In the genomic region with DNA sequence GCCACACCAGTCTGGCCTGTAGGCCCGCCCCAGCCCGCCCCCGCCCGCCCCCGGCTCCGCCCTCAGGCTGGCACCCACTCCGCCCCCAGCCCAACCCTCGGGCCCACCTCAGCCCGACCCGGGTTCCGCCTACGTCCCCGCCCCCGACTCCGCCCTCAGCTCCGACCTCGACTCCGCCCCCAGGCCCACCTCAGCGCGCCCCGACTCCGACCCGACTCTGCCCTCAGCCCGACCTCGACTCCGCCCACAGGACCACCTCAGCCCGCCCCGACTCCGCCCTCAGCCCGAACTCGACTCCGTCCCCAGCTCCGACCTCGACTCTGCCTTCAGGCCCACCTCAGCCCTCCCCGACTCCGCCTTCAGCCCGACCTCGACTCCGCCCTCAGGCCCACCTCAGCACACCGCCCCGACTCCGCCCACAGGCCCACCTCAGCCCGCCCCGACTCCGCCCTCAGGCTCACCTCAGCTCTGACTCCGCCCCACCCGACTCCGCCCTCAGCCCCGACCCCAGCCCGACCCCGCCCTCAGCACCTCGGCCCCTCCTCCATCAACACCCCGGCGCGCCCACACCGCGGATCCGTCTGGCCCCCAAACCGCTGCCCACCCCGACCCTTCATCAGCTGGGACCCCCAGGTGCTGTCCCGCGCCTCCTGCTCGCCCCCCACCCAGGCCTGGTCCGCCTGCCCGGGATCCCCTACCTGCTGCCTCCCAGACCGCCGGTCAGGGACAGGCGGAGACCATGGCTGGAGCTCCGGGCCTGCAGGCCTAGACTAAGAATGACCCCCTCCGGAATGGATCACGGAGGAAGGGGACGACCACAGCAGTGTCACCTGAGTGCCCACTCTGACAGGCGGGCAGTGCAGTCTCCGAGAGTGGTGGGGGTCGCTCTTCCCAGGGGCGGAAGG, we compare ENCODE assay signal across 8 cellular contexts. TPM values are rescaled to one million over a fixed set of nuclear protein-coding genes. Genes with fewer than 3 reads are reported as not detected.
DNase-seq lines count a peak whose midpoint lies in the region; ATAC-seq and TF ChIP-seq lines count a peak whose summit lies in the region.

A gene (minus strand): TSS at position 13 of the 905 bp plus-strand sequence. CDS start 315 bp downstream, outside the sequence.

- peak within 1 kb of the TSS; percentile 82 for H3K27ac Mint-ChIP-seq in MCF 10A (ENCODE audit: low read depth, unreplicated experiment)

- TF ChIP-seq CTCF in WERI-Rb-1 (IDR thresholded peaks at IDR 0.05; ENCODE audit: low read depth, low read length) (no peak), MCF 10A (IDR thresholded peaks at IDR 0.05; ENCODE audit: unreplicated experiment) (no peak), gastrocnemius medialis (IDR thresholded peaks at IDR 0.05 in 4 of 5, conservative IDR thresholded peaks at IDR 0.05 in 1 of 5) (no peak)

- H3K4me3 Mint-ChIP-seq in MCF 10A (ENCODE audit: unreplicated experiment), result peak within 1 kb of the TSS; percentile 77

- peak; percentile 51 for ATAC-seq in HG02642 (IDR thresholded peaks at IDR 0.05; ENCODE audit: poor library complexity, unreplicated experiment)
- peak; percentile 67 to 69 for ATAC-seq in gastrocnemius medialis

- BruUV-seq in MCF 10A (replicated peaks; lab: Mats Ljungman, UMichigan), result no TSS peak

- no CpG with 5 or more reads among the region's 76 CpGs for WGBS in iPS DF 6.9 (ENCODE audit: insufficient coverage, insufficient read length)

- in situ Hi-C loops in gastrocnemius medialis (cut with MboI; ENCODE audit: low sequenced_read_pairs in 4 of 4), result no loop called here

- no peaks in the 10 kb centered on the region for H3K9me3 ChIP-seq in WERI-Rb-1 (ENCODE audit: severe bottlenecking)
- no peaks in the 10 kb centered on the region for H3K9me3 ChIP-seq in iPS DF 6.9 (ENCODE audit: control insufficient read depth, insufficient read depth, low read length)
- no peaks in the 10 kb centered on the region for H3K9me3 ChIP-seq in gastrocnemius medialis

- intact Hi-C loops in MCF 10A (cut with micrococcal nuclease) (loop anchor here (2.0 to 5.0 kb wide), 2 partner anchors 69 to 125 kb away; a partner anchor contains a TSS), gastrocnemius medialis (cut with DNase I; ENCODE audit: low total_unique reads) (loop anchor here (2.0 to 5.0 kb wide), 2 partner anchors 127 to 195 kb away; a partner anchor contains a TSS)

- H3K27me3 Mint-ChIP-seq in MCF 10A (ENCODE audit: insufficient read depth, unreplicated experiment), result no peaks in the 10 kb centered on the region

- H3K4me1 ChIP-seq in iPS DF 6.9 (ENCODE audit: control insufficient read depth, insufficient read depth, low read length) (peaks cover 4% of the 10 kb centered on the region; the same call in 1 of the 2 replicates), gastrocnemius medialis (peaks cover 15 to 19% of the 10 kb centered on the region in 2 donors)

- H3K36me3 Mint-ChIP-seq in MCF 10A (ENCODE audit: insufficient read depth, unreplicated experiment), result peaks cover 26% of the 10 kb centered on the region

- no peaks in the 10 kb centered on the region for H3K9me3 Mint-ChIP-seq in MCF 10A (ENCODE audit: unreplicated experiment)

- H3K36me3 ChIP-seq in WERI-Rb-1 (no peaks in the 10 kb centered on the region; the same call in 1 of the 2 replicates), iPS DF 6.9 (ENCODE audit: control insufficient read depth, insufficient read depth, low read length) (no peaks in the 10 kb centered on the region), gastrocnemius medialis (no peaks in the 10 kb centered on the region)

- H3K4me1 Mint-ChIP-seq in MCF 10A (ENCODE audit: insufficient read depth, unreplicated experiment), result peaks cover 26% of the 10 kb centered on the region

- H3K4me3 ChIP-seq in WERI-Rb-1 (ENCODE audit: low read depth, low read length), result peak within 1 kb of the TSS; percentile 66
- H3K4me3 ChIP-seq in iPS DF 6.9 (ENCODE audit: low read length), result peak within 1 kb of the TSS; percentile 93
- peak within 1 kb of the TSS; percentile 74 to 85 (median 80) for H3K4me3 ChIP-seq in gastrocnemius medialis

- no peak for TF ChIP-seq POLR2A in gastrocnemius medialis (IDR thresholded peaks at IDR 0.05)

- CTCF ChIA-PET in MCF 10A (lab: Yijun Ruan, JAX), result interaction anchor here (0.6 to 7.4 kb wide), 7 partner anchors 10 to 155 kb away, joined by 4 to 67 read pairs (median 7); no protein-coding TSS in a partner anchor

- POLR2A ChIA-PET in MCF 10A (lab: Yijun Ruan, JAX), result interaction anchor here (0.6 to 4.7 kb wide), 15 partner anchors 10 to 318 kb away, joined by 3 to 33 read pairs (median 5); a partner anchor contains a TSS

- H3K27me3 ChIP-seq in WERI-Rb-1 (ENCODE audit: insufficient read depth, low read depth, severe bottlenecking), result no peaks in the 10 kb centered on the region
- no peaks in the 10 kb centered on the region for H3K27me3 ChIP-seq in iPS DF 6.9 (ENCODE audit: control insufficient read depth, insufficient read depth, low read length)
- H3K27me3 ChIP-seq in gastrocnemius medialis, result no peaks in the 10 kb centered on the region

- peak within 1 kb of the TSS; percentile 23; the same call in 1 of the 2 replicates for H3K27ac ChIP-seq in WERI-Rb-1
- no peak within 1 kb of the TSS for H3K27ac ChIP-seq in iPS DF 6.9 (ENCODE audit: low read length)
- peak within 1 kb of the TSS; percentile 87 to 92 (median 90) for H3K27ac ChIP-seq in gastrocnemius medialis

- DNase-seq in GM04504 (ENCODE audit: low read depth) (peak; percentile 47), NCI-H1694 (lab: John Stamatoyannopoulos, UW) (peak; percentile 56), WERI-Rb-1 (peak; percentile 87), MCF 10A (ENCODE audit: unreplicated experiment) (peak; percentile 79), iPS DF 6.9 (ENCODE audit: low read depth, low spot score) (peak; percentile 90), gastrocnemius medialis (peak; percentile 72 to 80), middle frontal gyrus (ENCODE audit: extremely low spot score, low spot score) (no peak)

RNA-seq across cellular contexts. Expression of the gene that starts here (rescaled TPM):
- 18.5 and 18.9 TPM in 2 replicates for total RNA-seq in MCF 10A (2022)
- total RNA-seq in gastrocnemius medialis, result 1 to 10 TPM; 1.1 to 3.9 (median 2.5) TPM
